14 cellular contexts compared by ENCODE assay signal in the genomic region with DNA sequence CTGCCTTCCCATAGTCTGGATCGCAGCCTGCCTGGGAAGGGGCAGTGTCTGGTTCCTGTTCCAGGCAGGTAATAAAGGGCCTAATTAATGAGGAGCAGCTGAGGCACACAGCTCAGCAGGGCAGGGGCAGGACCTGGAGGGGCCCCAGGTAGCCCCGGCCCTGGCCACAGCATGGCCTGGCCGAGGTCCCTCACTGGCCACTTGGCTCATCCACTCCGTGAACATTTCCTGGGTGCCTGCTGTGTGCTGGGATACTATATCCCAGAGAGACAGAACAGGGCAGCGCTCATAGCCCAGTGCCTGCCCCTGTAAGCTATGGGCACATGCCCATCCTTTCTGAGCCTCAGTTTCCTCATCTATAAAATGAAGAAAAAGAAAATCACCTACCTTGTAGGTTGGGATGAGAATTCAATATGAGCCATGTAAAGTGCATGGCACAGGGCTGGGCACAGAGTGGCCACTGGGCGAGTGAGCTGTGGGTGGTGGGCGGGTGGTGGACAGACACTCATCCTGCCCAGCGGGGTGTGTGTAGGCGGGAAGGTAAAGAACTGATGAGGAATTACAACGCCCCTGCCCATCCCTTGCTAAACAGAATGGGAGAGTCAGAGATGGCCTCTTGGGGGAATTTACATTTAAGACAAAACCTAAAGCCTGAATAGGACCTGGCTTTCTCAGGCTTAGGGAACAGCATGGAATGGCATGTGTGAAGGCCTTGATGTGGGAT.
"Had no signal": no experiment of that assay in that cellular context is flagged by ENCODE, and none has a peak within 500 bp of the region (broad histone marks: within the 10 kb centered on the region; RNA-seq: fewer than 3 reads in every experiment).

No MANE protein-coding gene starts in this region.

- H3K4me3 Mint-ChIP-seq: activated naive CD4-positive, alpha-beta T cell treated with anti-CD3 and anti-CD28 coated beads, Interleukin-2, amount 50 U/mL, for 24 hours; brain; immature natural killer cell; natural killer cell had no signal

- H3K36me3 Mint-ChIP-seq: activated naive CD4-positive, alpha-beta T cell treated with anti-CD3 and anti-CD28 coated beads, Interleukin-2, amount 50 U/mL, for 24 hours; brain; immature natural killer cell; natural killer cell had no signal

- H3K27ac ChIP-seq: esophagus muscularis mucosa, tibial nerve had no signal

- H3K27me3 ChIP-seq: tibial nerve had no signal

- H3K4me3 ChIP-seq: esophagus muscularis mucosa, lung, mucosa of descending colon, tibial nerve had no signal

- DNase-seq: activated CD4-positive, alpha-beta T cell treated with anti-CD3 and anti-CD28 coated beads, Interleukin-2, amount 50 U/mL, for 4 hours; activated CD4-positive, CD25-positive, alpha-beta regulatory T cell treated with anti-CD3 and anti-CD28 coated beads, Interleukin-2, amount 50 U/mL, for 72 hours; activated T-cell treated with anti-CD3 and anti-CD28 coated beads, Interleukin-2, amount 50 U/mL, for 1 hour; amniotic stem cell; immature natural killer cell; left colon; mucosa of descending colon; natural killer cell; stimulated activated CD4-positive, alpha-beta T cell treated with anti-CD3 and anti-CD28 coated beads, Interleukin-4, amount 100 ng/mL, for 4 hours had no signal

- ATAC-seq: left colon, mucosa of descending colon, natural killer cell had no signal

- H3K27me3 Mint-ChIP-seq: brain had no signal

- H3K36me3 ChIP-seq: esophagus muscularis mucosa, tibial nerve had no signal

- H3K27ac Mint-ChIP-seq: activated naive CD4-positive, alpha-beta T cell treated with anti-CD3 and anti-CD28 coated beads, Interleukin-2, amount 50 U/mL, for 24 hours; immature natural killer cell; natural killer cell had no signal

- H3K9me3 Mint-ChIP-seq: activated naive CD4-positive, alpha-beta T cell treated with anti-CD3 and anti-CD28 coated beads, Interleukin-2, amount 50 U/mL, for 24 hours; brain; immature natural killer cell; natural killer cell had no signal

- H3K9me3 ChIP-seq: esophagus muscularis mucosa, mucosa of descending colon, tibial nerve had no signal

- H3K4me1 Mint-ChIP-seq: activated naive CD4-positive, alpha-beta T cell treated with anti-CD3 and anti-CD28 coated beads, Interleukin-2, amount 50 U/mL, for 24 hours had no signal

- H3K4me1 ChIP-seq: esophagus muscularis mucosa had no signal
